Comparison of ENCODE assay signal across 8 cellular contexts in the genomic region with DNA sequence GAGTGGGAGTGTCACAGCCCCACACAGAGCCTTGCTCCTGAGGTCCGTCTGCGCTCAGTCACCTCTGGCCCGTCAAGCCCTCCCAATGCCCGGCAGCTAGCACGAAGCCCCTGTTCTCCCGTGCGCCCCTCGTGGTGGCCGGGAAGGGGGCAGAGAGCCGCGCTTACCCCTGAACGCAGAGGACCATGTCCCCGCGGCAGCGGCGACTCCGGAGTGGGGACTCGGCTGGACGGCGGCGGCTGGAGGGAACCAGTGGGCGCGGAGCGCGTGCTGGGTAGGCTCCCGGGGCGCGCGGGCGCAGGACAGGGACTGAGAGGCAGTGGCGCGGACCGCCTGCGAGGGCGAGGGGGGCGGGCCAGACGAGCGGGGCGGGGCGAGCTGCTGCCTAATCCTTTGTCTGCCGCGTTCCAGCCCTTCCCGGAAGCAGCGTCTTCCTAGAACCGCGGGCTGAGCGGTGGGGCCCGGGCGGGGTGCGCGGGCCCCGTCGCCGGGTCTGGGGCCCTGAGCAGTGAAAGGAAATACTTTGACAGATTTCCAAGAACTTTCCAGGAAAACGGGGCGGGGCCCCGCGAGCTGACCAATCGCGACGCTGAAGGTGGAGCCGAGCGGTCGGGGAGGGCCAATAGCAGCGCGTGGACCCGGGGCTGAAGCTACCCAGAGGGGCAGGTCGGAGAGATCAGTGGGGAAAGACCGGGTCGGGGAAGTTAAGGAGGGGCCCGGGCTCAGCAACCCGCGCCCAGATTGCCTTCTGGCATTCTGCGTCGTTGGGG. TPM values are rescaled to one million over a fixed set of nuclear protein-coding genes. Genes with fewer than 3 reads are reported as not detected.
DNase-seq lines count a peak whose midpoint lies in the region; ATAC-seq and TF ChIP-seq lines count a peak whose summit lies in the region.

A gene with protein sequence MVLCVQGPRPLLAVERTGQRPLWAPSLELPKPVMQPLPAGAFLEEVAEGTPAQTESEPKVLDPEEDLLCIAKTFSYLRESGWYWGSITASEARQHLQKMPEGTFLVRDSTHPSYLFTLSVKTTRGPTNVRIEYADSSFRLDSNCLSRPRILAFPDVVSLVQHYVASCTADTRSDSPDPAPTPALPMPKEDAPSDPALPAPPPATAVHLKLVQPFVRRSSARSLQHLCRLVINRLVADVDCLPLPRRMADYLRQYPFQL (minus strand): TSS at position 311 of the 770 bp plus-strand sequence. CDS start 124 bp downstream, at position 187.

- H3K36me3 ChIP-seq in MM.1S (replicated peaks; ENCODE audit: insufficient read depth, low read length) = no peaks in the 10 kb centered on the region
- peaks cover 16 to 17% of the 10 kb centered on the region in 2 donors for H3K36me3 ChIP-seq in thyroid gland

- TF ChIP-seq CTCF in MM.1S (IDR thresholded peaks at IDR 0.05; ENCODE audit: low read length) = peak; percentile 42
- TF ChIP-seq CTCF in osteocyte (IDR thresholded peaks at IDR 0.05) = peak; percentile 61
- peak in 3 of 6 experiments; percentile 14 to 30 (median 28) for TF ChIP-seq CTCF in thyroid gland (IDR thresholded peaks at IDR 0.05)

- peak within 1 kb of the TSS; percentile 96 for H2AFZ ChIP-seq in MM.1S (ENCODE audit: low read length)

- peak within 1 kb of the TSS; percentile 82 for H3K4me3 Mint-ChIP-seq in osteocyte (ENCODE audit: unreplicated experiment)

- H3K4me1 ChIP-seq in MM.1S (ENCODE audit: low read length) (peaks cover 18% of the 10 kb centered on the region), thyroid gland (peaks cover 41 to 59% of the 10 kb centered on the region in 2 donors)

- H3F3A ChIP-seq in MM.1S (ENCODE audit: insufficient read depth, low read length) = peaks cover 20% of the 10 kb centered on the region

- H3K4me3 ChIP-seq in GM08714 (ENCODE audit: low read length) (peak within 1 kb of the TSS; percentile 71; the same call in 1 of the 2 replicates), MM.1S (ENCODE audit: low read length) (peak within 1 kb of the TSS; percentile 76), thyroid gland (replicated peaks in 1 of 3) (peak within 1 kb of the TSS; percentile 69 to 96 (median 82))

- no peaks in the 10 kb centered on the region for H3K9me3 Mint-ChIP-seq in osteocyte (ENCODE audit: unreplicated experiment)

- no peaks in the 10 kb centered on the region for H3K79me2 ChIP-seq in MM.1S (ENCODE audit: low read length)

- no peaks in the 10 kb centered on the region for H3K9me3 ChIP-seq in MM.1S (replicated peaks; ENCODE audit: insufficient read depth, low read length)
- no peaks in the 10 kb centered on the region for H3K9me3 ChIP-seq in thyroid gland

- peak; percentile 86 to 95 for TF ChIP-seq POLR2A in thyroid gland (IDR thresholded peaks at IDR 0.05)

- H3K27ac ChIP-seq in MM.1S (ENCODE audit: low read length) = peak within 1 kb of the TSS; percentile 29; the same call in 1 of the 2 replicates
- peak within 1 kb of the TSS; percentile 99 to 100 (median 100) for H3K27ac ChIP-seq in thyroid gland

- peak within 1 kb of the TSS; percentile 43 for H3K27ac Mint-ChIP-seq in osteocyte (ENCODE audit: unreplicated experiment)

- no peaks in the 10 kb centered on the region for H4K20me1 ChIP-seq in MM.1S (ENCODE audit: insufficient read depth, low read length)

- H3K9ac ChIP-seq in MM.1S (ENCODE audit: low read length) = peak within 1 kb of the TSS; percentile 53; the same call in 1 of the 2 replicates

- peaks cover 22% of the 10 kb centered on the region for H3K4me1 Mint-ChIP-seq in osteocyte (ENCODE audit: unreplicated experiment)

- no peaks in the 10 kb centered on the region for H3K36me3 Mint-ChIP-seq in osteocyte (ENCODE audit: unreplicated experiment)

- H3K27me3 ChIP-seq in MM.1S (replicated peaks; ENCODE audit: insufficient read depth, low read length) (no peaks in the 10 kb centered on the region), thyroid gland (no peaks in the 10 kb centered on the region)

- H3K27me3 Mint-ChIP-seq in osteocyte (ENCODE audit: unreplicated experiment) = no peaks in the 10 kb centered on the region

- DNase-seq in HCEC 1CT (peak; percentile 92), MM.1S (peak; percentile 80), glomerular visceral epithelial cell (ENCODE audit: extremely low spot score) (peak; percentile 93), osteocyte (ENCODE audit: extremely low spot score, unreplicated experiment) (peak; percentile 96), thyroid gland (peak; percentile 98 to 99)
- peak; percentile 97 for DNase-seq in activated naive CD4-positive, alpha-beta T cell treated with anti-CD3 and anti-CD28 coated beads, Interleukin-2, amount 50 U/mL, for 16 hours

- H3K4me2 ChIP-seq in MM.1S (ENCODE audit: low read depth, low read length) = peak within 1 kb of the TSS; percentile 99

- peak; percentile 83 for ATAC-seq in SK-N-SH treated with all-trans-retinoic acid at 6 μM for 48 hours

- WGBS in thyroid gland, 2 donors = 0 to 1% methylated on average over 7 to 32 of the region's 75 CpGs

- no peaks in the 10 kb centered on the region for H3K9me2 ChIP-seq in MM.1S (replicated peaks; ENCODE audit: insufficient read depth, low read length)

- intact Hi-C loops in thyroid gland (cut with DNase I) = no loop called here

TF ChIP-seq in SK-N-SH treated with all-trans-retinoic acid at 6 μM for 48 hours, 23 proteins besides CTCF, POLR2A, EP300 and RAD21:
- TF ChIP-seq ZNF565 (CRISPR knock-in tag; conservative IDR thresholded peaks at IDR 0.05; ENCODE audit: low read depth) = no peak
- TF ChIP-seq ZC3H10 (CRISPR knock-in tag; IDR thresholded peaks at IDR 0.05) = no peak
- no peak for TF ChIP-seq ZNF70 (CRISPR knock-in tag; IDR thresholded peaks at IDR 0.05)
- TF ChIP-seq CSDC2 (CRISPR knock-in tag; IDR thresholded peaks at IDR 0.05) = 0 out of 2 replicates have a peak, but pooled peaks have one; percentile 15
- no peak for TF ChIP-seq RARB (CRISPR knock-in tag; IDR thresholded peaks at IDR 0.05)
- TF ChIP-seq TOX (CRISPR knock-in tag; IDR thresholded peaks at IDR 0.05; ENCODE audit: borderline replicate concordance) = no peak
- no peak for TF ChIP-seq ARNTL (CRISPR knock-in tag; IDR thresholded peaks at IDR 0.05; ENCODE audit: borderline replicate concordance, low read depth)
- no peak for TF ChIP-seq ESRRG (CRISPR knock-in tag; IDR thresholded peaks at IDR 0.05)
- no peak for TF ChIP-seq BACH2 (CRISPR knock-in tag; IDR thresholded peaks at IDR 0.05; ENCODE audit: borderline replicate concordance)
- TF ChIP-seq ZNF8 (CRISPR knock-in tag; IDR thresholded peaks at IDR 0.05) = peak; percentile 42; the same call in 1 of the 2 replicates

RNA-seq across cellular contexts. Expression of the gene that starts here (rescaled TPM):
- total RNA-seq in osteocyte (1.7 and 2.4 TPM in 2 replicates), thyroid gland (10 to 100 TPM; 31.0 to 78.1 (median 48.0) TPM)

Comparison
In these comparisons a context has a peak if more than half of its experiments do, and no peak if none do; other contexts are left out.
1. Peak in every context shown above with its lines: DNase-seq, ATAC-seq, H3K4me3 ChIP-seq and H3K27ac ChIP-seq.